Comparison of ENCODE assay signal across 8 cellular contexts in the genomic region with DNA sequence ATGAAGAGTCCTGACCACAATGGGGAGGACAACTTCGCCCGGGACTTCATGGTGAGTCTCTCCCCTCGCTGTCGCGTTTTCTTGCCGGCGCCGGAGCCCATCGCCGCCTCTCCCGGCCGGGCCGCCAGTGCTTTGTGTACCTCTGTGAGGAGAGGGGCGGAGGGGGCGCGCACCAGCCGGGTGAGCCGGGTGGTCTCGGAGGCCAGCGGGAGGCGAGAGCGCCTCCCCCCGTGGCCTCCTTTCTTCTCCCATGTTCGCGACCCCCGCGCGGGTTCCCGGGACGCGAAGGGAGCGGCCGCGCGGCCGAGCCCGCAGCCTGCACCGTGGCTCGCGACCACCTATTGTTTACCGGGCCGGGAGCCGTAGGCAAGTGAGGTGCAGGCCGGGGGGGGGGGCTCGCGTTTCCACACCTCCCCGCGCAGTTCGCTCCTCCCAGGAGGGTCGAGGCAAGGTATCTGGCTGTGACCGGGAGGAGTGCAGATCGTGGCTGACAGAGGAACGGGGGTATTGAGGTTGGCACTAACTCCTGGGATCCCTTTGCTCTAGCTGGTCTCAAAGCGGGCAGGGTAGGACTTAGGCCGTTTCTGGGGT. TPM values are rescaled to one million over a fixed set of nuclear protein-coding genes. Genes with fewer than 3 reads are reported as not detected.
DNase-seq lines count a peak whose midpoint lies in the region; ATAC-seq and TF ChIP-seq lines count a peak whose summit lies in the region.

No MANE protein-coding gene starts in this region.

- no peaks in the 10 kb centered on the region for H3K9me3 Mint-ChIP-seq in activated T-cell treated with anti-CD3 and anti-CD28 coated beads, Interleukin-2, amount 50 U/mL, for 4 hours
- no peaks in the 10 kb centered on the region for H3K9me3 Mint-ChIP-seq in naive thymus-derived CD8-positive, alpha-beta T cell

- peak overlapping the region; percentile 85 for H3K27ac ChIP-seq in temporal lobe (ENCODE audit: low read depth, low read length)

- ATAC-seq in HG02938 (IDR thresholded peaks at IDR 0.05; ENCODE audit: unreplicated experiment) (peak; percentile 28), esophagus mucosa (peak; percentile 9)
- ATAC-seq in activated T-cell treated with anti-CD3 and anti-CD28 coated beads, Interleukin-2, amount 50 U/mL, for 4 hours = peak; percentile 23 to 29
- ATAC-seq in naive thymus-derived CD8-positive, alpha-beta T cell = peak; percentile 23 to 36

- TF ChIP-seq CTCF in GM12865 (IDR thresholded peaks at IDR 0.05; ENCODE audit: insufficient read depth, low read depth, low read length, missing control alignments) = no peak

- H3K27me3 Mint-ChIP-seq in activated T-cell treated with anti-CD3 and anti-CD28 coated beads, Interleukin-2, amount 50 U/mL, for 4 hours (ENCODE audit: low read depth) = no peaks in the 10 kb centered on the region
- no peaks in the 10 kb centered on the region for H3K27me3 Mint-ChIP-seq in naive thymus-derived CD8-positive, alpha-beta T cell

- peak overlapping the region; percentile 99 for H3K4me3 ChIP-seq in GM12865 (ENCODE audit: low read depth, low read length)

- H3K4me1 Mint-ChIP-seq in activated T-cell treated with anti-CD3 and anti-CD28 coated beads, Interleukin-2, amount 50 U/mL, for 4 hours (ENCODE audit: low read depth) = peaks cover 23% of the 10 kb centered on the region
- peaks cover 12 to 46% (median 29%) of the 10 kb centered on the region in 4 donors for H3K4me1 Mint-ChIP-seq in naive thymus-derived CD8-positive, alpha-beta T cell

- H3K27ac Mint-ChIP-seq in naive thymus-derived CD8-positive, alpha-beta T cell = peak overlapping the region in 9 of 10 donors; percentile 29 to 91 (median 80)

- POLR2A ChIA-PET in naive thymus-derived CD8-positive, alpha-beta T cell (lab: Charles Lee) = no interaction called here

- DNase-seq in GM12865 (ENCODE audit: low read depth) (peak; percentile 52), NCI-H526 (lab: John Stamatoyannopoulos, UW) (peak; percentile 72 to 88), T1000 (lab: John Stamatoyannopoulos, UW) (no peak)
- DNase-seq in activated T-cell treated with anti-CD3 and anti-CD28 coated beads, Interleukin-2, amount 50 U/mL, for 4 hours = peak; percentile 29
- peak; percentile 14 to 66 (median 38) for DNase-seq in naive thymus-derived CD8-positive, alpha-beta T cell

- H3K36me3 Mint-ChIP-seq in activated T-cell treated with anti-CD3 and anti-CD28 coated beads, Interleukin-2, amount 50 U/mL, for 4 hours (ENCODE audit: insufficient read depth) = no peaks in the 10 kb centered on the region
- H3K36me3 Mint-ChIP-seq in naive thymus-derived CD8-positive, alpha-beta T cell = no peaks in the 10 kb centered on the region

- H3K4me3 Mint-ChIP-seq in activated T-cell treated with anti-CD3 and anti-CD28 coated beads, Interleukin-2, amount 50 U/mL, for 4 hours = peak overlapping the region; percentile 86
- peak overlapping the region; percentile 83 to 93 (median 90) for H3K4me3 Mint-ChIP-seq in naive thymus-derived CD8-positive, alpha-beta T cell

RNA-seq across cellular contexts. Expression of gene PTPN12, which starts 0.6 kb away (rescaled TPM):
- total RNA-seq in activated T-cell treated with anti-CD3 and anti-CD28 coated beads, Interleukin-2, amount 50 U/mL, for 4 hours = 1 to 10 TPM; 5.9 to 10.0 (median 7.2) TPM
- 54.9 TPM for total RNA-seq in esophagus mucosa
- 10 to 100 TPM; 30.9 to 35.4 TPM for total RNA-seq in naive thymus-derived CD8-positive, alpha-beta T cell
- 1 to 10 TPM in 2 of 3 donors, under 1 TPM in 1; 0.64 to 3.7 (median 2.4) TPM for polyA plus RNA-seq in naive thymus-derived CD8-positive, alpha-beta T cell
- 93.7 TPM for total RNA-seq in temporal lobe
